ENCODE assay signal across 19 cellular contexts in genomic region chr20:54577637-54578036, GRCh38.
A peak's percentile ranks its signal among the peaks of the same experiment; 100 is the strongest.
DNase-seq lines count a peak whose midpoint lies in the region; FAIRE-seq and TF ChIP-seq lines count a peak whose summit lies in the region.
"Had no signal": no experiment of that assay in that cellular context is flagged by ENCODE, and none has a peak within 500 bp of the region (broad histone marks: within the 10 kb centered on the region; RNA-seq: fewer than 3 reads in every experiment).

No MANE protein-coding gene starts in this region.

- H3K23ac ChIP-seq in H1 (ENCODE audit: insufficient read length) = no peak overlapping the region

- no peaks in the 10 kb centered on the region for H3K79me2 ChIP-seq in H1 (ENCODE audit: control insufficient read depth in 1 of 2, insufficient read depth in 2 of 2, low read length in 2 of 2)

- no peak overlapping the region for H3K18ac ChIP-seq in H1 (ENCODE audit: extremely low read depth, low read length)

- no peak overlapping the region for H2BK12ac ChIP-seq in H1 (ENCODE audit: low read depth, low read length)

- H3K36me3 ChIP-seq in H1 (ENCODE audit: control insufficient read depth in 2 of 4, insufficient read depth in 4 of 4, low read length in 3 of 4) = no peaks in the 10 kb centered on the region
- H3K36me3 ChIP-seq: BLaER1 had no signal

- no peaks in the 10 kb centered on the region for H3K79me1 ChIP-seq in H1 (ENCODE audit: low read depth, low read length)

- H3K23me2 ChIP-seq in H1 (ENCODE audit: low read depth, low read length) = no peaks in the 10 kb centered on the region

- H3K9ac ChIP-seq in H1 (replicated peaks in 1 of 4; ENCODE audit: extremely low read depth in 1 of 4, low read depth in 3 of 4, low read length in 3 of 4) = no peak overlapping the region
- H3K9ac ChIP-seq: BLaER1 had no signal

- DNase-seq in activated CD4-positive, alpha-beta T cell treated with anti-CD3 and anti-CD28 coated beads, Interleukin-2, amount 10 ng/mL, durations not matched to agents 24 days and 14 days = peak; percentile 37
- DNase-seq in activated CD4-positive, alpha-beta T cell treated with anti-CD3 and anti-CD28 coated beads, Interleukin-2, amount 50 U/mL, for 48 hours = no peak
- no peak for DNase-seq in H1 (ENCODE audit: low read depth in 1 of 2, low spot score in 2 of 2)
- DNase-seq in urothelium cell line (ENCODE audit: low spot score) = no peak
- no peak for DNase-seq in RKO (ENCODE audit: low spot score)
- no peak for DNase-seq in effector CD4-positive, alpha-beta T cell
- DNase-seq: Caco-2; CD4-positive, CD25-positive, alpha-beta regulatory T cell; CD8-positive, alpha-beta T cell; DMS153; DND-41; H9 had no signal

- no peak overlapping the region for H3K4ac ChIP-seq in H1 (replicated peaks; ENCODE audit: insufficient read length, low read depth, low read length)

- no peak overlapping the region for H2BK15ac ChIP-seq in H1 (ENCODE audit: low read length)

- H3K9me3 Mint-ChIP-seq in activated CD4-positive, alpha-beta T cell treated with anti-CD3 and anti-CD28 coated beads, Interleukin-2, amount 10 ng/mL, durations not matched to agents 24 days and 14 days = no peaks in the 10 kb centered on the region
- H3K9me3 Mint-ChIP-seq: CD8-positive, alpha-beta T cell; H9 had no signal

- no peak overlapping the region for H3K27ac Mint-ChIP-seq in activated CD4-positive, alpha-beta T cell treated with anti-CD3 and anti-CD28 coated beads, Interleukin-2, amount 10 ng/mL, durations not matched to agents 24 days and 14 days
- H3K27ac Mint-ChIP-seq: B cell; CD8-positive, alpha-beta T cell had no signal

- no peak overlapping the region for H2BK20ac ChIP-seq in H1 (ENCODE audit: low read length)

- no peak overlapping the region for H2BK5ac ChIP-seq in H1 (ENCODE audit: low read depth, low read length)

- no peak for TF ChIP-seq EP300 in H1 (IDR thresholded peaks at IDR 0.05; ENCODE audit: borderline replicate concordance in 1 of 2, low read depth in 2 of 2, low read length in 2 of 2)

- FAIRE-seq in H1 (lab: Jason Lieb, UNC) = peak; percentile 60
- FAIRE-seq in urothelium cell line (lab: Jason Lieb, UNC) = peak; percentile 66
- FAIRE-seq: A204.1, G401.6, GM19239 had no signal

- intact Hi-C loops in activated CD4-positive, alpha-beta T cell treated with anti-CD3 and anti-CD28 coated beads, Interleukin-2, amount 10 ng/mL, durations not matched to agents 24 days and 14 days (cut with micrococcal nuclease) = no loop called here

- no peaks in the 10 kb centered on the region for H3K4me1 Mint-ChIP-seq in activated CD4-positive, alpha-beta T cell treated with anti-CD3 and anti-CD28 coated beads, Interleukin-2, amount 10 ng/mL, durations not matched to agents 24 days and 14 days
- H3K4me1 Mint-ChIP-seq: B cell; CD4-positive, CD25-positive, alpha-beta regulatory T cell; H9 had no signal

- peaks cover 0 to 1% (median 0%) of the 10 kb centered on the region in 4 experiments; a peak in 1 of 7 replicates for H3K27me3 ChIP-seq in H1 (replicated peaks in 1 of 4; ENCODE audit: control insufficient read depth in 3 of 4, extremely low read depth in 1 of 4, insufficient read depth in 3 of 4, low read length in 3 of 4)
- H3K27me3 ChIP-seq: BLaER1 had no signal

- H3K4me1 ChIP-seq in H1 (replicated peaks in 1 of 4; ENCODE audit: control insufficient read depth in 3 of 4, insufficient read depth in 4 of 4, low read length in 3 of 4) = peaks cover 0 to 4% (median 0%) of the 10 kb centered on the region in 4 experiments; a peak in 1 of 7 replicates
- H3K4me1 ChIP-seq: BLaER1, Caco-2 had no signal

- H4K8ac ChIP-seq in H1 (ENCODE audit: extremely low read depth, insufficient read depth, low read length) = no peak overlapping the region

- no peak overlapping the region for H2BK120ac ChIP-seq in H1 (replicated peaks; ENCODE audit: low read depth, low read length)

- CTCF ChIA-PET in H1 (lab: Charles Lee; ENCODE audit: partially characterized antibody) = interaction anchor here (0.6 kb wide), 1 partner anchor 67 kb away, joined by 3 read pairs; no protein-coding TSS in a partner anchor

- H3K27ac ChIP-seq in H1 (ENCODE audit: low read depth, low read length) = no peak overlapping the region
- H3K27ac ChIP-seq: 22Rv1, BLaER1, C4-2B had no signal

- TF ChIP-seq RAD21 in H1 (IDR thresholded peaks at IDR 0.05 in 1 of 2, conservative IDR thresholded peaks at IDR 0.05 in 1 of 2; ENCODE audit: low read depth in 2 of 2, low read length in 2 of 2) = no peak

- no peak overlapping the region for H3K56ac ChIP-seq in H1 (replicated peaks; ENCODE audit: insufficient read length, low read depth, low read length)

- H4K91ac ChIP-seq in H1 (replicated peaks; ENCODE audit: insufficient read length, low read length) = no peak overlapping the region

- H3K9me3 ChIP-seq in H1 (ENCODE audit: insufficient read depth in 2 of 2, low read depth in 1 of 2, low read length in 1 of 2) = no peaks in the 10 kb centered on the region
- H3K9me3 ChIP-seq: BLaER1, Caco-2 had no signal

- no peaks in the 10 kb centered on the region for H3K36me3 Mint-ChIP-seq in activated CD4-positive, alpha-beta T cell treated with anti-CD3 and anti-CD28 coated beads, Interleukin-2, amount 10 ng/mL, durations not matched to agents 24 days and 14 days (ENCODE audit: low read depth)
- H3K36me3 Mint-ChIP-seq: CD4-positive, CD25-positive, alpha-beta regulatory T cell; CD8-positive, alpha-beta T cell had no signal

- H3K14ac ChIP-seq in H1 (ENCODE audit: insufficient read length) = no peak overlapping the region

- no peak for TF ChIP-seq CTCF in H1 (IDR thresholded peaks at IDR 0.05; ENCODE audit: control extremely low read depth in 1 of 3, insufficient read depth in 1 of 3, low read depth in 1 of 3, low read length in 3 of 3)

- H4K5ac ChIP-seq in H1 (ENCODE audit: insufficient read length, low read depth, low read length) = no peak overlapping the region

- no peak overlapping the region for H3K4me3 ChIP-seq in H1 (ENCODE audit: extremely low read depth in 1 of 4, insufficient read depth in 2 of 4, low read depth in 3 of 4, low read length in 4 of 4)
- H3K4me3 ChIP-seq: BLaER1 had no signal

- no peaks in the 10 kb centered on the region for H4K20me1 ChIP-seq in H1 (replicated peaks in 1 of 2; ENCODE audit: control insufficient read depth in 1 of 2, insufficient read depth in 2 of 2, low read length in 2 of 2)
- H4K20me1 ChIP-seq: BLaER1 had no signal

- no peak overlapping the region for H2AK5ac ChIP-seq in H1 (ENCODE audit: low read depth, low read length)

- POLR2A ChIA-PET in H1 (lab: Charles Lee; ENCODE audit: partially characterized antibody) = no interaction called here

- H2AFZ ChIP-seq in H1 (ENCODE audit: low read length) = no peak overlapping the region

- H3K27me3 Mint-ChIP-seq in activated CD4-positive, alpha-beta T cell treated with anti-CD3 and anti-CD28 coated beads, Interleukin-2, amount 10 ng/mL, durations not matched to agents 24 days and 14 days = no peaks in the 10 kb centered on the region
- H3K27me3 Mint-ChIP-seq: CD4-positive, CD25-positive, alpha-beta regulatory T cell had no signal

- no peak for TF ChIP-seq POLR2A in H1 (IDR thresholded peaks at IDR 0.05; ENCODE audit: control extremely low read depth in 1 of 2, low read depth in 2 of 2, low read length in 2 of 2)

- H3K4me2 ChIP-seq in H1 (ENCODE audit: insufficient read depth in 1 of 2, low read depth in 2 of 2, low read length in 2 of 2) = no peak overlapping the region
- H3K4me2 ChIP-seq: BLaER1 had no signal

- no peak overlapping the region for H3K4me3 Mint-ChIP-seq in activated CD4-positive, alpha-beta T cell treated with anti-CD3 and anti-CD28 coated beads, Interleukin-2, amount 10 ng/mL, durations not matched to agents 24 days and 14 days
- H3K4me3 Mint-ChIP-seq: B cell; CD4-positive, CD25-positive, alpha-beta regulatory T cell; CD8-positive, alpha-beta T cell; H9 had no signal

TF ChIP-seq in H1, 55 proteins besides CTCF, POLR2A, EP300 and RAD21 (continues in another document):
- no peak for TF ChIP-seq SRF (IDR thresholded peaks at IDR 0.05; ENCODE audit: low read depth, low read length)
- TF ChIP-seq FOSL1 (IDR thresholded peaks at IDR 0.05; ENCODE audit: insufficient read depth, low read depth, low read length) = no peak
- no peak for TF ChIP-seq CBX8 (IDR thresholded peaks at IDR 0.05; ENCODE audit: borderline replicate concordance, low read depth, low read length)
- TF ChIP-seq SP2 (IDR thresholded peaks at IDR 0.05; ENCODE audit: low read length) = no peak
